8 cellular contexts compared by ENCODE assay signal in the genomic region with DNA sequence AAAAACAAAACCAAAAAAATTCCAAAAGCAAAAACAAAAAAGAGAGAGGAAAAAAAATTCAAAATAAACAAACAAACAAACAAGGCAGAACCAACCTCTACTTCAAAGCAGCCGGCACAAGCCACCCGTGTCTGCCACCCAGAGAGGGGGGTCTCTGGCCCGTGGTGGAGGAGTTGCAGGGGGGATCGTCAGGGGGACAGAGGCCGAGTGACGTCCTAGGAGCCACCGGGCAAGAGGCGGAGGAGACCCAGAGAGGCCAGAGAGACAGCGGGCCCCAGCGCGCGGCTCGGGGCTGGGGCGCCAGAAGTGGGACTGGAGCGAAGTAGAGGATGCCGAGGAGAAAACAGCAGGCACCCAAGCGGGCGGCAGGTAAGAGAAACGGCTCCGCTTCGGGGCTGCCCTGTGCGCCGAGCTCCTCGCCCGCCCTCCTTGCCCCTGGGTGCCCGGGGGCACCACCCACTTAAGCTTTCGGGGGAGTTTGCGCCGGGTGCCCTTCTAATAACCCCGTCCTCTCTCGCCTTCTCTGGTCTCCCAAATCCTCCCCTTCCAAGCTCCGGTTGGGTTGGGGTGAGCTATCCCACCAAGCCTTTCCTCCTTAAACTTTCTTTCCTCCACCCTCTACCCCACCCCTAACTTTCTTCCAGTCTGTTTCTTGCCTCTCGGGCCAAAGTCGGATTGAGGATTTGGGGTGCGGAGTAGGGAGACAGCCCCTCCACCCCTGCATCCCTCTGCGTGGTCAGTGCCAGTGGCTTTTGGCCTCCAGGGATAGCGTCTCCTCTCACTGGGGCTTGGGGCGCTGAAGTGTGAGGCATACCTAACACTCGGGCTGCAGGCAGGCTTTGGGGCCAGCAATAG. TPM values are rescaled to one million over a fixed set of nuclear protein-coding genes. Genes with fewer than 3 reads are reported as not detected.
DNase-seq lines count a peak whose midpoint lies in the region; ATAC-seq and TF ChIP-seq lines count a peak whose summit lies in the region.

No MANE protein-coding gene starts in this region.

- TF ChIP-seq CTCF in colonic mucosa (IDR thresholded peaks at IDR 0.05) (no peak), mucosa of descending colon (IDR thresholded peaks at IDR 0.05) (no peak), suprapubic skin (IDR thresholded peaks at IDR 0.05) (no peak)

- ATAC-seq in mucosa of descending colon: peak; percentile 41
- ATAC-seq in HG03469 (IDR thresholded peaks at IDR 0.05; ENCODE audit: unreplicated experiment): no peak

- H3K9me3 ChIP-seq in ES-I3 (ENCODE audit: control insufficient read depth, insufficient read depth, low read length) (no peaks in the 10 kb centered on the region), colonic mucosa (no peaks in the 10 kb centered on the region), mucosa of descending colon (no peaks in the 10 kb centered on the region), suprapubic skin (no peaks in the 10 kb centered on the region)

- H3K9ac ChIP-seq in ES-I3 (ENCODE audit: low read depth, low read length) (peak overlapping the region; percentile 78; the same call in 1 of the 2 replicates), colonic mucosa (ENCODE audit: low read depth in 2 of 2, low read length in 2 of 2) (peak overlapping the region in 1 of 2 donors; percentile 43)

- H3K27ac ChIP-seq in colonic mucosa (peak overlapping the region; percentile 32), suprapubic skin (peak overlapping the region; percentile 81)

- no peaks in the 10 kb centered on the region for H3K36me3 ChIP-seq in ES-I3 (ENCODE audit: insufficient read depth, low read length)
- H3K36me3 ChIP-seq in colonic mucosa: no peaks in the 10 kb centered on the region
- H3K36me3 ChIP-seq in mucosa of descending colon (ENCODE audit: low read depth): no peaks in the 10 kb centered on the region
- H3K36me3 ChIP-seq in suprapubic skin: no peaks in the 10 kb centered on the region

- H3K4me1 ChIP-seq in ES-I3 (ENCODE audit: insufficient read depth, low read length) (no peaks in the 10 kb centered on the region), colonic mucosa (no peaks in the 10 kb centered on the region), mucosa of descending colon (ENCODE audit: low read depth) (no peaks in the 10 kb centered on the region), suprapubic skin (peaks cover 7% of the 10 kb centered on the region)

- H3K27me3 ChIP-seq in colonic mucosa: no peaks in the 10 kb centered on the region
- H3K27me3 ChIP-seq in suprapubic skin: no peaks in the 10 kb centered on the region

- intact Hi-C loops in colonic mucosa (cut with DNase I): no loop called here
- intact Hi-C loops in mucosa of descending colon (cut with DNase I, micrococcal nuclease): no loop called here

- TF ChIP-seq POLR2A in suprapubic skin (IDR thresholded peaks at IDR 0.05): no peak

- DNase-seq in T-helper 2 cell: peak in 3 of 5 experiments; percentile 25 to 64 (median 26)
- no peak for DNase-seq in colonic mucosa
- peak in 2 of 3 donors; percentile 21 to 44 for DNase-seq in mucosa of descending colon
- DNase-seq in suprapubic skin (ENCODE audit: low spot score in 2 of 2): peak in 1 of 2 donors; percentile 66
- DNase-seq in ureter (ENCODE audit: low spot score): no peak
- DNase-seq in NCI-H1105 treated with DMSO at 0.1 percent for 48 hours (lab: John Stamatoyannopoulos, UW): no peak

- no peak for TF ChIP-seq EP300 in suprapubic skin (IDR thresholded peaks at IDR 0.05)

- peak overlapping the region; percentile 24 for H3K4me3 ChIP-seq in colonic mucosa
- H3K4me3 ChIP-seq in mucosa of descending colon: no peak overlapping the region
- peak overlapping the region; percentile 60 for H3K4me3 ChIP-seq in suprapubic skin

- WGBS in suprapubic skin: 5% methylated on average over 39 of the region's 39 CpGs

RNA-seq across cellular contexts. Expression of a gene that starts 1.0 kb away (rescaled TPM):
- total RNA-seq in colonic mucosa (1 to 10 TPM; 2.1 to 3.1 TPM), mucosa of descending colon (10 to 100 TPM in 1 of 3 donors, 1 to 10 TPM in 2; 1.9 to 17.8 (median 3.6) TPM), suprapubic skin (10 to 100 TPM; 10.2 to 24.7 (median 19.2) TPM), ureter (23.3 TPM)

Comparison
In these comparisons a context has a peak if more than half of its experiments do, and no peak if none do; other contexts are left out.
1. DNase-seq: peak in T-helper 2 cell (3 of 5) and mucosa of descending colon (2 of 3); none in colonic mucosa (single experiment), ureter (single experiment) and NCI-H1105 treated with DMSO at 0.1 percent for 48 hours (single experiment).